1 cellular context compared by ENCODE assay signal in genomic region chr10:58651040-58651439, GRCh38.
TF ChIP-seq lines count a peak whose summit lies in the region.

No MANE protein-coding gene starts in this region.

TF ChIP-seq in SK-N-SH treated with all-trans-retinoic acid at 6 μM for 48 hours, 23 proteins besides CTCF, POLR2A, EP300 and RAD21 (continued from another document):
- TF ChIP-seq, protein P1, sequence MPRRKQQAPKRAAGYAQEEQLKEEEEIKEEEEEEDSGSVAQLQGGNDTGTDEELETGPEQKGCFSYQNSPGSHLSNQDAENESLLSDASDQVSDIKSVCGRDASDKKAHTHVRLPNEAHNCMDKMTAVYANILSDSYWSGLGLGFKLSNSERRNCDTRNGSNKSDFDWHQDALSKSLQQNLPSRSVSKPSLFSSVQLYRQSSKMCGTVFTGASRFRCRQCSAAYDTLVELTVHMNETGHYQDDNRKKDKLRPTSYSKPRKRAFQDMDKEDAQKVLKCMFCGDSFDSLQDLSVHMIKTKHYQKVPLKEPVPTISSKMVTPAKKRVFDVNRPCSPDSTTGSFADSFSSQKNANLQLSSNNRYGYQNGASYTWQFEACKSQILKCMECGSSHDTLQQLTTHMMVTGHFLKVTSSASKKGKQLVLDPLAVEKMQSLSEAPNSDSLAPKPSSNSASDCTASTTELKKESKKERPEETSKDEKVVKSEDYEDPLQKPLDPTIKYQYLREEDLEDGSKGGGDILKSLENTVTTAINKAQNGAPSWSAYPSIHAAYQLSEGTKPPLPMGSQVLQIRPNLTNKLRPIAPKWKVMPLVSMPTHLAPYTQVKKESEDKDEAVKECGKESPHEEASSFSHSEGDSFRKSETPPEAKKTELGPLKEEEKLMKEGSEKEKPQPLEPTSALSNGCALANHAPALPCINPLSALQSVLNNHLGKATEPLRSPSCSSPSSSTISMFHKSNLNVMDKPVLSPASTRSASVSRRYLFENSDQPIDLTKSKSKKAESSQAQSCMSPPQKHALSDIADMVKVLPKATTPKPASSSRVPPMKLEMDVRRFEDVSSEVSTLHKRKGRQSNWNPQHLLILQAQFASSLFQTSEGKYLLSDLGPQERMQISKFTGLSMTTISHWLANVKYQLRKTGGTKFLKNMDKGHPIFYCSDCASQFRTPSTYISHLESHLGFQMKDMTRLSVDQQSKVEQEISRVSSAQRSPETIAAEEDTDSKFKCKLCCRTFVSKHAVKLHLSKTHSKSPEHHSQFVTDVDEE (CRISPR knock-in tag; IDR thresholded peaks at IDR 0.05) = peak; percentile 95
- TF ChIP-seq PPARA (CRISPR knock-in tag; IDR thresholded peaks at IDR 0.05; ENCODE audit: borderline replicate concordance) (no peak), CSRNP3 (CRISPR knock-in tag; IDR thresholded peaks at IDR 0.05) (no peak), ZFP30 (CRISPR knock-in tag; IDR thresholded peaks at IDR 0.05) (no peak), CSDC2 (CRISPR knock-in tag; IDR thresholded peaks at IDR 0.05) (peak; percentile 57; the same call in 1 of the 2 replicates), ZFP3 (CRISPR knock-in tag; IDR thresholded peaks at IDR 0.05) (0 out of 2 replicates have a peak, but pooled peaks have one; percentile 50), TOX (CRISPR knock-in tag; IDR thresholded peaks at IDR 0.05; ENCODE audit: borderline replicate concordance) (no peak), SNAI2 (CRISPR knock-in tag; IDR thresholded peaks at IDR 0.05) (0 out of 2 replicates have a peak, but pooled peaks have one; percentile 63)
